Comparison of ENCODE assay signal across 11 cellular contexts in the genomic region with DNA sequence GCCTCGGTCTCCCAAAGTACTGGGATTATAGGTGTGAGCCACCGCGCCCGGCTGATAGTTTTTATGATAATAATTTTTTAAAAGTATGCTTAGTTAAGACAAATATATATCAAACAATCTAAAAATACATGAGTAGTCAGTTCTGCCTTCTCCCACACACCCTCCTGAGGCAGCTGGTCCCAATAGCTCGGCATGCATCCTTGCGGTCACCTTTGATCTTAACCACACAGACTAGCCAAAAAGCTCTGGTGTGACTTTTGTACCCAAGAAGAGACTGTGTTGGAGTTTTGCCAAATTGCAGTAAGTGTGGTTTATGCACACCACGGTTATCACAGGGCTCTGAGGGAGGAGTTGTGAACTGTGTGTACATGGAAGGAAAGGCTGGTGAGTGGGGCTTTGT. TPM values are rescaled to one million over a fixed set of nuclear protein-coding genes. Genes with fewer than 3 reads are reported as not detected.
DNase-seq lines count a peak whose midpoint lies in the region; ATAC-seq and TF ChIP-seq lines count a peak whose summit lies in the region.
"Had no signal": no experiment of that assay in that cellular context is flagged by ENCODE, and none has a peak within 500 bp of the region (broad histone marks: within the 10 kb centered on the region; RNA-seq: fewer than 3 reads in every experiment).

No MANE protein-coding gene starts in this region.

- POLR2A ChIA-PET in CD8-positive, alpha-beta memory T cell (lab: Charles Lee): interaction anchor here (0.6 to 1.2 kb wide), 3 partner anchors 28 to 262 kb away, joined by 3 to 7 read pairs (median 4); no protein-coding TSS in a partner anchor
- POLR2A ChIA-PET in activated naive CD8-positive, alpha-beta T cell treated with anti-CD3 and anti-CD28 coated beads, Interleukin-2, amount 10 ng/mL, durations not matched to agents 7 days and 5 days (lab: Charles Lee): interaction anchor here (0.7 to 1.4 kb wide), 3 partner anchors 11 to 196 kb away, joined by 3 read pairs; a partner anchor contains a TSS

- no peaks in the 10 kb centered on the region for H3K79me2 ChIP-seq in smooth muscle cell (ENCODE audit: low read depth)

- no peaks in the 10 kb centered on the region for H4K20me1 ChIP-seq in smooth muscle cell (ENCODE audit: low read depth)

- H3K4me2 ChIP-seq in smooth muscle cell: no peak overlapping the region

- no peaks in the 10 kb centered on the region for H3K9me3 ChIP-seq in CD8-positive, alpha-beta memory T cell (ENCODE audit: low read length)
- no peaks in the 10 kb centered on the region for H3K9me3 ChIP-seq in smooth muscle cell (replicated peaks; ENCODE audit: low read depth)

- no peak for TF ChIP-seq CTCF in smooth muscle cell (IDR thresholded peaks at IDR 0.05; ENCODE audit: borderline replicate concordance, insufficient read depth, poor library complexity, severe bottlenecking)

- peak overlapping the region; percentile 64 to 82 (median 77) for H3K4me3 Mint-ChIP-seq in CD8-positive, alpha-beta memory T cell
- H3K4me3 Mint-ChIP-seq in activated naive CD8-positive, alpha-beta T cell treated with anti-CD3 and anti-CD28 coated beads, Interleukin-2, amount 10 ng/mL, durations not matched to agents 7 days and 5 days: peak overlapping the region; percentile 75
- H3K4me3 Mint-ChIP-seq: CD14-positive monocyte had no signal

- peak overlapping the region; percentile 1 to 84 (median 68) for H3K27ac Mint-ChIP-seq in CD8-positive, alpha-beta memory T cell
- peak overlapping the region; percentile 49 for H3K27ac Mint-ChIP-seq in activated naive CD8-positive, alpha-beta T cell treated with anti-CD3 and anti-CD28 coated beads, Interleukin-2, amount 10 ng/mL, durations not matched to agents 7 days and 5 days

- no peak overlapping the region for H3K9ac ChIP-seq in smooth muscle cell (ENCODE audit: low read depth)

- H3K27me3 ChIP-seq in CD8-positive, alpha-beta memory T cell (ENCODE audit: insufficient read depth, low read length, poor library complexity, severe bottlenecking): no peaks in the 10 kb centered on the region
- H3K27me3 ChIP-seq in smooth muscle cell (ENCODE audit: low read depth): no peaks in the 10 kb centered on the region

- WGBS in smooth muscle cell (ENCODE audit: low lambda C conversion rate): 88% methylated on average over 7 of the region's 7 CpGs

- peak; percentile 97 for ATAC-seq in activated naive CD8-positive, alpha-beta T cell treated with anti-CD3 and anti-CD28 coated beads, Interleukin-2, amount 10 ng/mL, durations not matched to agents 7 days and 5 days (ENCODE audit: low read depth)
- ATAC-seq in GM18517 (IDR thresholded peaks at IDR 0.05; ENCODE audit: unreplicated experiment) (no peak), GM19397 (IDR thresholded peaks at IDR 0.05; ENCODE audit: unreplicated experiment) (no peak)

- no peaks in the 10 kb centered on the region for H3K9me3 Mint-ChIP-seq in CD8-positive, alpha-beta memory T cell
- H3K9me3 Mint-ChIP-seq in activated naive CD8-positive, alpha-beta T cell treated with anti-CD3 and anti-CD28 coated beads, Interleukin-2, amount 10 ng/mL, durations not matched to agents 7 days and 5 days: no peaks in the 10 kb centered on the region

- peaks cover 19% of the 10 kb centered on the region for H3K4me1 ChIP-seq in CD8-positive, alpha-beta memory T cell (ENCODE audit: insufficient read depth, low read length)
- no peaks in the 10 kb centered on the region for H3K4me1 ChIP-seq in smooth muscle cell (ENCODE audit: low read depth)

- DNase-seq in CD8-positive, alpha-beta memory T cell: peak; percentile 57 to 93 (median 77)
- peak; percentile 44 to 57 for DNase-seq in activated CD4-positive, alpha-beta T cell treated with anti-CD3 and anti-CD28 coated beads for 24 hours (ENCODE audit: low read depth in 2 of 2)
- peak; percentile 64 for DNase-seq in activated naive CD8-positive, alpha-beta T cell treated with anti-CD3 and anti-CD28 coated beads, Interleukin-2, amount 10 ng/mL, durations not matched to agents 7 days and 5 days
- DNase-seq in stimulated activated CD4-positive, alpha-beta T cell treated with anti-CD3 and anti-CD28 coated beads, Interleukin-1b, Interleukin-23, amount 100 ng/mL, for 24 hours (ENCODE audit: low read depth in 4 of 4, low spot score in 1 of 4): peak; percentile 25 to 52 (median 33)
- DNase-seq in smooth muscle cell (lab: John Stamatoyannopoulos, UW; ENCODE audit: unreplicated experiment): no peak
- no peak for DNase-seq in AG08395 (ENCODE audit: low spot score)
- DNase-seq: dermis blood vessel endothelial cell, islet precursor cell had no signal

- H3K4me1 Mint-ChIP-seq in CD8-positive, alpha-beta memory T cell: peaks cover 31 to 48% (median 38%) of the 10 kb centered on the region in 3 donors
- peaks cover 19% of the 10 kb centered on the region for H3K4me1 Mint-ChIP-seq in activated naive CD8-positive, alpha-beta T cell treated with anti-CD3 and anti-CD28 coated beads, Interleukin-2, amount 10 ng/mL, durations not matched to agents 7 days and 5 days
- H3K4me1 Mint-ChIP-seq: CD14-positive monocyte had no signal

- H2AFZ ChIP-seq in smooth muscle cell (ENCODE audit: low read depth): no peak overlapping the region

- CTCF ChIA-PET in CD8-positive, alpha-beta memory T cell (lab: Charles Lee): interaction anchor here (1.1 kb wide), 1 partner anchor 33 kb away, joined by 7 read pairs; no protein-coding TSS in a partner anchor

- no peaks in the 10 kb centered on the region for H3K36me3 ChIP-seq in CD8-positive, alpha-beta memory T cell (ENCODE audit: insufficient read depth, low read length)
- peaks cover 13% of the 10 kb centered on the region for H3K36me3 ChIP-seq in smooth muscle cell (ENCODE audit: low read depth)

- H3K27ac ChIP-seq in CD8-positive, alpha-beta memory T cell (ENCODE audit: low read depth, low read length): no peak overlapping the region
- H3K27ac ChIP-seq in smooth muscle cell (ENCODE audit: low read depth): no peak overlapping the region

- peaks cover 1 to 5% of the 10 kb centered on the region in 2 donors for H3K27me3 Mint-ChIP-seq in CD8-positive, alpha-beta memory T cell
- peaks cover 3% of the 10 kb centered on the region for H3K27me3 Mint-ChIP-seq in activated naive CD8-positive, alpha-beta T cell treated with anti-CD3 and anti-CD28 coated beads, Interleukin-2, amount 10 ng/mL, durations not matched to agents 7 days and 5 days

- H3F3A ChIP-seq in smooth muscle cell (ENCODE audit: low read depth): no peaks in the 10 kb centered on the region

- peaks cover 0 to 6% (median 5%) of the 10 kb centered on the region in 3 donors for H3K36me3 Mint-ChIP-seq in CD8-positive, alpha-beta memory T cell
- H3K36me3 Mint-ChIP-seq in activated naive CD8-positive, alpha-beta T cell treated with anti-CD3 and anti-CD28 coated beads, Interleukin-2, amount 10 ng/mL, durations not matched to agents 7 days and 5 days: peaks cover 4% of the 10 kb centered on the region

- H3K4me3 ChIP-seq in CD8-positive, alpha-beta memory T cell (ENCODE audit: low read length): no peak overlapping the region
- no peak overlapping the region for H3K4me3 ChIP-seq in smooth muscle cell

RNA-seq across cellular contexts. Expression of a gene that starts 25.6 kb away (rescaled TPM):
- total RNA-seq in CD8-positive, alpha-beta memory T cell: 1 to 10 TPM; 3.0 to 3.6 TPM
- polyA plus RNA-seq in CD8-positive, alpha-beta memory T cell: 5.5 TPM
- total RNA-seq in activated naive CD8-positive, alpha-beta T cell treated with anti-CD3 and anti-CD28 coated beads, Interleukin-2, amount 10 ng/mL, durations not matched to agents 7 days and 5 days: 1 to 10 TPM; 8.1 TPM
- 31.9 and 54.7 TPM in 2 replicates for total RNA-seq in smooth muscle cell
- 27.3 and 34.0 TPM in 2 replicates for polyA plus RNA-seq in smooth muscle cell

RNA-seq across cellular contexts. Expression of a gene that starts 51.7 kb away (rescaled TPM):
- 10 to 100 TPM; 15.8 to 17.4 TPM for total RNA-seq in CD8-positive, alpha-beta memory T cell
- polyA plus RNA-seq in CD8-positive, alpha-beta memory T cell: 17.0 TPM
- total RNA-seq in activated naive CD8-positive, alpha-beta T cell treated with anti-CD3 and anti-CD28 coated beads, Interleukin-2, amount 10 ng/mL, durations not matched to agents 7 days and 5 days: 10 to 100 TPM; 22.9 to 23.9 TPM
- 23.0 and 27.2 TPM in 2 replicates for total RNA-seq in smooth muscle cell
- polyA plus RNA-seq in smooth muscle cell: 39.9 and 51.6 TPM in 2 replicates

Comparison
In these comparisons a context has a peak if more than half of its experiments do, and no peak if none do; other contexts are left out.
1. DNase-seq: peak in CD8-positive, alpha-beta memory T cell (5 of 5), activated CD4-positive, alpha-beta T cell treated with anti-CD3 and anti-CD28 coated beads for 24 hours (2 of 2), activated naive CD8-positive, alpha-beta T cell treated with anti-CD3 and anti-CD28 coated beads, Interleukin-2, amount 10 ng/mL, durations not matched to agents 7 days and 5 days (single experiment) and stimulated activated CD4-positive, alpha-beta T cell treated with anti-CD3 and anti-CD28 coated beads, Interleukin-1b, Interleukin-23, amount 100 ng/mL, for 24 hours (4 of 4); none in smooth muscle cell (single experiment) and AG08395 (single experiment).